Comparison of ENCODE assay signal across 9 cellular contexts in genomic region chr16:4327386-4327781, GRCh38. TPM values are rescaled to one million over a fixed set of nuclear protein-coding genes. Genes with fewer than 3 reads are reported as not detected.
DNase-seq lines count a peak whose midpoint lies in the region; ATAC-seq and TF ChIP-seq lines count a peak whose summit lies in the region.
"Had no signal": no experiment of that assay in that cellular context is flagged by ENCODE, and none has a peak within 500 bp of the region (broad histone marks: within the 10 kb centered on the region; RNA-seq: fewer than 3 reads in every experiment).

No MANE protein-coding gene starts in this region.

- H3K27me3 ChIP-seq in left ventricle myocardium inferior (ENCODE audit: low read depth): no peaks in the 10 kb centered on the region
- no peaks in the 10 kb centered on the region for H3K27me3 ChIP-seq in osteoblast (ENCODE audit: insufficient read depth, low read length)
- no peaks in the 10 kb centered on the region for H3K27me3 ChIP-seq in vagina

- peaks cover 4% of the 10 kb centered on the region for H3K36me3 ChIP-seq in left ventricle myocardium inferior
- no peaks in the 10 kb centered on the region for H3K36me3 ChIP-seq in osteoblast (ENCODE audit: insufficient read depth, low read length)
- H3K36me3 ChIP-seq in vagina: peaks cover 0 to 3% of the 10 kb centered on the region in 2 donors

- H3K9me3 ChIP-seq in left ventricle myocardium inferior (replicated peaks): no peaks in the 10 kb centered on the region
- H3K9me3 ChIP-seq in osteoblast (ENCODE audit: low read depth, low read length): no peaks in the 10 kb centered on the region
- H3K9me3 ChIP-seq in vagina: no peaks in the 10 kb centered on the region

- H3K27ac ChIP-seq in left ventricle myocardium inferior (replicated peaks) (peak overlapping the region; percentile 96), osteoblast (ENCODE audit: low read depth, low read length) (no peak overlapping the region), vagina (peak overlapping the region; percentile 93)

- intact Hi-C loops in left ventricle myocardium inferior (cut with micrococcal nuclease) (no loop called here), left cardiac atrium (cut with DNase I) (loop anchor here in 1 of 2 donors (5.0 kb wide), 1 partner anchor 35 kb away; no protein-coding TSS in a partner anchor), vagina (cut with DNase I) (no loop called here)

- ATAC-seq in left cardiac atrium: no peak
- no peak for ATAC-seq in HG02973 (IDR thresholded peaks at IDR 0.05; ENCODE audit: unreplicated experiment)
- ATAC-seq in HG02678 (IDR thresholded peaks at IDR 0.05; ENCODE audit: unreplicated experiment): no peak

- no peak for TF ChIP-seq POLR2A in vagina (IDR thresholded peaks at IDR 0.05)

- H3K4me3 ChIP-seq in left ventricle myocardium inferior (peak overlapping the region; percentile 69), epithelial cell of proximal tubule (ENCODE audit: low read depth, low read length) (peak overlapping the region; percentile 58), osteoblast (ENCODE audit: insufficient read depth, low read length) (peak overlapping the region; percentile 70), vagina (peak overlapping the region; percentile 57 to 60)

- TF ChIP-seq CTCF in left ventricle myocardium inferior (IDR thresholded peaks at IDR 0.05; ENCODE audit: borderline replicate concordance) (no peak), epithelial cell of proximal tubule (conservative IDR thresholded peaks at IDR 0.05; ENCODE audit: low read depth, low read length) (no peak), osteoblast (IDR thresholded peaks at IDR 0.05; ENCODE audit: extremely low read depth, low read depth, low read length) (no peak), vagina (IDR thresholded peaks at IDR 0.05) (no peak)

- peaks cover 67% of the 10 kb centered on the region for H4K20me1 ChIP-seq in osteoblast (ENCODE audit: insufficient read depth, low read length)

- DNase-seq in left ventricle myocardium inferior (no peak), left cardiac atrium (no peak), epithelial cell of proximal tubule (ENCODE audit: low read depth) (no peak), osteoblast (ENCODE audit: insufficient read length, low spot score, missing footprints) (peak; percentile 68), vagina (ENCODE audit: extremely low spot score in 2 of 2) (no peak), NCI-H1092 (lab: John Stamatoyannopoulos, UW) (no peak)

- peaks cover 92% of the 10 kb centered on the region for H3K79me2 ChIP-seq in osteoblast (ENCODE audit: insufficient read depth, low read length)

- H3K4me1 ChIP-seq in left ventricle myocardium inferior (peaks cover 83% of the 10 kb centered on the region), osteoblast (ENCODE audit: insufficient read depth, low read length) (peaks cover 29% of the 10 kb centered on the region), vagina (peaks cover 71% of the 10 kb centered on the region)

- H3K4me2 ChIP-seq in osteoblast (ENCODE audit: insufficient read depth, low read length): peak overlapping the region; percentile 45

- no peak overlapping the region for H2AFZ ChIP-seq in osteoblast (ENCODE audit: low read length)

RNA-seq across cellular contexts. Expression of gene GLIS2, which starts 11.5 kb away (rescaled TPM):
- total RNA-seq in left ventricle myocardium inferior (17.2 TPM), left cardiac atrium (10 to 100 TPM; 23.9 to 29.2 TPM), epithelial cell of proximal tubule (2.2 and 4.6 TPM in 2 replicates), osteoblast (5.0 and 5.4 TPM in 2 replicates), vagina (6.9 TPM)

RNA-seq across cellular contexts. Expression of gene PAM16, which starts 23.7 kb away (rescaled TPM):
- total RNA-seq in left ventricle myocardium inferior (67.3 TPM), left cardiac atrium (10 to 100 TPM; 51.0 to 64.3 TPM), epithelial cell of proximal tubule (75.1 and 87.4 TPM in 2 replicates), osteoblast (17.4 and 18.6 TPM in 2 replicates), vagina (76.1 TPM)

RNA-seq across cellular contexts. Expression of gene VASN, which starts 44.3 kb away (rescaled TPM):
- total RNA-seq in left ventricle myocardium inferior (5.5 TPM), left cardiac atrium (10 to 100 TPM; 10.6 to 20.0 TPM), epithelial cell of proximal tubule (19.0 and 33.7 TPM in 2 replicates), osteoblast (202 and 217 TPM in 2 replicates), vagina (37.6 TPM)
- total RNA-seq: activated T-cell treated with anti-CD3 and anti-CD28 coated beads, Interleukin-2, amount 50 U/mL, for 72 hours had no signal

RNA-seq across cellular contexts. Expression of gene TFAP4, which starts 54.6 kb away (rescaled TPM):
- total RNA-seq in left ventricle myocardium inferior (2.6 TPM), left cardiac atrium (1 to 10 TPM; 3.7 to 4.2 TPM), epithelial cell of proximal tubule (4.0 and 10.5 TPM in 2 replicates), osteoblast (6.5 and 9.1 TPM in 2 replicates), vagina (6.9 TPM)
